17 cellular contexts compared by ENCODE assay signal in genomic region chr20:1993986-1994385, GRCh38. TPM values are rescaled to one million over a fixed set of nuclear protein-coding genes. Genes with fewer than 3 reads are reported as not detected.
"Had no signal": no experiment of that assay in that cellular context is flagged by ENCODE, and none has a peak within 500 bp of the region (broad histone marks: within the 10 kb centered on the region; RNA-seq: fewer than 3 reads in every experiment).

TSS of gene PDYN (minus strand) at chr20:1994058. CDS start at chr20:1983084, 10,974 bp downstream.

- H3K9me2 ChIP-seq: SK-N-SH had no signal

- DNase-seq: activated CD4-positive, alpha-beta memory T cell treated with anti-CD3 and anti-CD28 coated beads for 36 hours; activated CD4-positive, alpha-beta T cell treated with anti-CD3 and anti-CD28 coated beads for 36 hours; activated effector memory CD4-positive, alpha-beta T cell treated with Interleukin-2 at 50 U/mL for 16 hours; activated T-cell treated with anti-CD3 and anti-CD28 coated beads, Interleukin-2, amount 50 U/mL, for 4 hours; foreskin melanocyte; left lung; sigmoid colon; SK-N-SH; spleen; stimulated activated naive CD8-positive, alpha-beta T cell treated with anti-CD3 and anti-CD28 coated beads, Interleukin-15, amount 100 ng/mL, for 72 hours; T-helper 1 cell; upper lobe of left lung had no signal

- H3K4me2 ChIP-seq: SK-N-SH had no signal

- H3K79me2 ChIP-seq: parathyroid adenoma had no signal

- H3K9me3 ChIP-seq: adrenal gland, left lung, sigmoid colon, SK-N-SH, spleen, upper lobe of left lung had no signal

- H3K27ac ChIP-seq: adrenal gland, epithelial cell of prostate, left lung, parathyroid adenoma, sigmoid colon, spleen, upper lobe of left lung, VCaP had no signal

- H2AFZ ChIP-seq: parathyroid adenoma had no signal

- H3K4me3 ChIP-seq: adrenal gland, left lung, sigmoid colon, spleen, upper lobe of left lung had no signal

- H3K4me1 ChIP-seq: adrenal gland, left lung, sigmoid colon, spleen, upper lobe of left lung had no signal

- H3K36me3 ChIP-seq: adrenal gland, left lung, sigmoid colon, spleen, upper lobe of left lung had no signal

- ATAC-seq: activated CD4-positive, alpha-beta T cell treated with anti-CD3 and anti-CD28 coated beads for 36 hours; activated T-cell treated with anti-CD3 and anti-CD28 coated beads, Interleukin-2, amount 50 U/mL, for 4 hours; left lung; stimulated activated naive CD8-positive, alpha-beta T cell treated with anti-CD3 and anti-CD28 coated beads, Interleukin-15, amount 100 ng/mL, for 72 hours had no signal

RNA-seq across cellular contexts. Expression of gene PDYN, which starts in this region (rescaled TPM):
- total RNA-seq: activated CD4-positive, alpha-beta memory T cell treated with anti-CD3 and anti-CD28 coated beads for 36 hours; activated CD4-positive, alpha-beta T cell treated with anti-CD3 and anti-CD28 coated beads for 36 hours; activated T-cell treated with anti-CD3 and anti-CD28 coated beads, Interleukin-2, amount 50 U/mL, for 4 hours; adrenal gland; fibroblast of lung; left lung; sigmoid colon; spleen; upper lobe of left lung had no signal
- polyA plus RNA-seq: adrenal gland, fibroblast of lung, sigmoid colon, SK-N-SH, spleen had no signal
